25 cellular contexts compared by ENCODE assay signal in genomic region chr3:120772081-120772480, GRCh38.
"Had no signal": no experiment of that assay in that cellular context is flagged by ENCODE, and none has a peak within 500 bp of the region (broad histone marks: within the 10 kb centered on the region; RNA-seq: fewer than 3 reads in every experiment).

No MANE protein-coding gene starts in this region.

- H3K4me3 Mint-ChIP-seq: activated CD4-positive, alpha-beta T cell treated with anti-CD3 and anti-CD28 coated beads, Interleukin-2, amount 10 ng/mL, durations not matched to agents 24 days and 14 days; activated CD8-positive, alpha-beta memory T cell treated with anti-CD3 and anti-CD28 coated beads, Interleukin-2, amount 10 ng/mL, durations not matched to agents 7 days and 5 days; activated naive CD8-positive, alpha-beta T cell treated with anti-CD3 and anti-CD28 coated beads, Interleukin-2, amount 50 U/mL, for 24 hours; activated T-cell treated with anti-CD3 and anti-CD28 coated beads, Interleukin-2, amount 50 U/mL, for 24 hours; activated T-helper 1 cell treated with anti-CD3 and anti-CD28 coated beads, Interleukin-12 subunit alpha, Interleukin-12 subunit beta, Interleukin-2, Interleukin-4 antibody, amounts not matched to agents 30 ng/mL and 10 ng/mL and 1 ng/mL, durations not matched to agents 14 hours and 24 hours and 36 hours; brain; central memory CD8-positive, alpha-beta T cell had no signal

- DNase-seq: activated CD4-positive, alpha-beta T cell treated with anti-CD3 and anti-CD28 coated beads for 1 hour; activated CD4-positive, alpha-beta T cell treated with anti-CD3 and anti-CD28 coated beads, Interleukin-2, amount 10 ng/mL, durations not matched to agents 24 days and 14 days; activated CD4-positive, alpha-beta T cell treated with anti-CD3 and anti-CD28 coated beads, Interleukin-2, amount 50 U/mL, for 48 hours; activated CD8-positive, alpha-beta memory T cell treated with anti-CD3 and anti-CD28 coated beads, Interleukin-2, amount 10 ng/mL, durations not matched to agents 7 days and 5 days; activated effector memory CD4-positive, alpha-beta T cell treated with Interleukin-2 at 50 U/mL for 16 hours; activated naive CD4-positive, alpha-beta T cell; activated naive CD8-positive, alpha-beta T cell treated with anti-CD3 and anti-CD28 coated beads, Interleukin-2, amount 50 U/mL, for 24 hours; activated T-cell treated with anti-CD3 and anti-CD28 coated beads, Interleukin-2, amount 50 U/mL, for 24 hours; amniotic stem cell; NCI-H1105 treated with DMSO at 0.1 percent for 48 hours; NCI-H1436 treated with DMSO at 0.1 percent for 48 hours; NCI-H187; NCI-H2081; NCI-H446; NCI-H524; PC-3; SHP77; SW 1271 had no signal

- ATAC-seq: activated CD8-positive, alpha-beta memory T cell treated with anti-CD3 and anti-CD28 coated beads, Interleukin-2, amount 10 ng/mL, durations not matched to agents 7 days and 5 days; activated naive CD4-positive, alpha-beta T cell treated with anti-CD3 and anti-CD28 coated beads, Interleukin-2, amount 50 U/mL, for 72 hours; activated naive CD8-positive, alpha-beta T cell treated with anti-CD3 and anti-CD28 coated beads, Interleukin-2, amount 50 U/mL, for 24 hours; PC-3; SK-N-SH treated with all-trans-retinoic acid at 6 μM for 48 hours had no signal

- H3K9me3 Mint-ChIP-seq: activated CD4-positive, alpha-beta T cell treated with anti-CD3 and anti-CD28 coated beads, Interleukin-2, amount 10 ng/mL, durations not matched to agents 24 days and 14 days; activated naive CD4-positive, alpha-beta T cell treated with anti-CD3 and anti-CD28 coated beads, Interleukin-2, amount 50 U/mL, for 72 hours; activated naive CD8-positive, alpha-beta T cell treated with anti-CD3 and anti-CD28 coated beads, Interleukin-2, amount 50 U/mL, for 24 hours; activated T-cell treated with anti-CD3 and anti-CD28 coated beads, Interleukin-2, amount 50 U/mL, for 24 hours; activated T-helper 1 cell treated with anti-CD3 and anti-CD28 coated beads, Interleukin-12 subunit alpha, Interleukin-12 subunit beta, Interleukin-2, Interleukin-4 antibody, amounts not matched to agents 30 ng/mL and 10 ng/mL and 1 ng/mL, durations not matched to agents 14 hours and 24 hours and 36 hours; brain; central memory CD8-positive, alpha-beta T cell had no signal

- H3K9me3 ChIP-seq: ascending aorta, SJSA1 had no signal

- H3K27me3 Mint-ChIP-seq: activated CD4-positive, alpha-beta T cell treated with anti-CD3 and anti-CD28 coated beads, Interleukin-2, amount 10 ng/mL, durations not matched to agents 24 days and 14 days; activated CD8-positive, alpha-beta memory T cell treated with anti-CD3 and anti-CD28 coated beads, Interleukin-2, amount 10 ng/mL, durations not matched to agents 7 days and 5 days; activated naive CD8-positive, alpha-beta T cell treated with anti-CD3 and anti-CD28 coated beads, Interleukin-2, amount 50 U/mL, for 24 hours; activated T-cell treated with anti-CD3 and anti-CD28 coated beads, Interleukin-2, amount 50 U/mL, for 24 hours; brain; central memory CD8-positive, alpha-beta T cell had no signal

- H3K4me3 ChIP-seq: ascending aorta, SJSA1 had no signal

- H3K4me1 ChIP-seq: ascending aorta had no signal

- H3K27me3 ChIP-seq: ascending aorta, SJSA1 had no signal

- H3K27ac ChIP-seq: ascending aorta, SJSA1 had no signal

- H3K27ac Mint-ChIP-seq: activated CD4-positive, alpha-beta T cell treated with anti-CD3 and anti-CD28 coated beads, Interleukin-2, amount 10 ng/mL, durations not matched to agents 24 days and 14 days; activated CD8-positive, alpha-beta memory T cell treated with anti-CD3 and anti-CD28 coated beads, Interleukin-2, amount 10 ng/mL, durations not matched to agents 7 days and 5 days; activated naive CD8-positive, alpha-beta T cell treated with anti-CD3 and anti-CD28 coated beads, Interleukin-2, amount 50 U/mL, for 24 hours; activated T-helper 1 cell treated with anti-CD3 and anti-CD28 coated beads, Interleukin-12 subunit alpha, Interleukin-12 subunit beta, Interleukin-2, Interleukin-4 antibody, amounts not matched to agents 30 ng/mL and 10 ng/mL and 1 ng/mL, durations not matched to agents 14 hours and 24 hours and 36 hours; brain had no signal
